In genomic region chr5:127519527-127519926, GRCh38 we compare ENCODE assay signal across 13 cellular contexts. TPM values are rescaled to one million over a fixed set of nuclear protein-coding genes. Genes with fewer than 3 reads are reported as not detected.
A peak's percentile ranks its signal among the peaks of the same experiment; 100 is the strongest.
DNase-seq lines count a peak whose midpoint lies in the region; ATAC-seq and TF ChIP-seq lines count a peak whose summit lies in the region.
"Had no signal": no experiment of that assay in that cellular context is flagged by ENCODE, and none has a peak within 500 bp of the region (broad histone marks: within the 10 kb centered on the region; RNA-seq: fewer than 3 reads in every experiment).

No MANE protein-coding gene starts in this region.

- 96% methylated on average over 4 of the region's 4 CpGs for WGBS in endodermal cell (ENCODE audit: insufficient coverage in 1 of 2, insufficient read length in 1 of 2), 2 experiments

- peaks cover 28% of the 10 kb centered on the region for H3K4me1 Mint-ChIP-seq in activated CD4-positive, alpha-beta T cell treated with anti-CD3 and anti-CD28 coated beads for 36 hours
- peaks cover 13% of the 10 kb centered on the region for H3K4me1 Mint-ChIP-seq in endodermal cell
- peaks cover 35% of the 10 kb centered on the region for H3K4me1 Mint-ChIP-seq in osteocyte (ENCODE audit: unreplicated experiment)

- peaks cover 45% of the 10 kb centered on the region for H3K36me3 Mint-ChIP-seq in activated CD4-positive, alpha-beta T cell treated with anti-CD3 and anti-CD28 coated beads for 36 hours (ENCODE audit: low read depth)
- H3K36me3 Mint-ChIP-seq in endodermal cell (ENCODE audit: low read depth) (peaks cover 45% of the 10 kb centered on the region), osteocyte (ENCODE audit: unreplicated experiment) (peaks cover 35% of the 10 kb centered on the region)

- TF ChIP-seq CTCF in NB4 (IDR thresholded peaks at IDR 0.05; ENCODE audit: low read depth, low read length) (no peak), endodermal cell (conservative IDR thresholded peaks at IDR 0.05) (no peak), osteocyte (IDR thresholded peaks at IDR 0.05) (no peak)

- peaks cover 32% of the 10 kb centered on the region for H3K9me3 ChIP-seq in endodermal cell (ENCODE audit: control insufficient read depth, low read length)
- H3K9me3 ChIP-seq: neutrophil had no signal

- no peak for DNase-seq in activated CD4-positive, alpha-beta T cell treated with anti-CD3 and anti-CD28 coated beads for 36 hours
- no peak for DNase-seq in activated CD4-positive, alpha-beta T cell treated with anti-CD3 and anti-CD28 coated beads, Interleukin-2, amount 50 U/mL, for 48 hours
- DNase-seq in NB4 (ENCODE audit: low read depth) (peak; percentile 9), endodermal cell (no peak), osteocyte (ENCODE audit: extremely low spot score, unreplicated experiment) (no peak), NCI-H187 treated with DMSO at 0.1 percent for 48 hours (lab: John Stamatoyannopoulos, UW) (no peak)
- DNase-seq: activated effector memory CD4-positive, alpha-beta T cell treated with Interleukin-2 at 50 U/mL for 16 hours; GF-D8; H7; NCI-H82 had no signal

- no peaks in the 10 kb centered on the region for H3K4me1 ChIP-seq in endodermal cell (ENCODE audit: control insufficient read depth, insufficient read depth, low read length)

- H3K4me3 ChIP-seq in NB4 (ENCODE audit: low read depth, low read length) (peak overlapping the region; percentile 94), endodermal cell (ENCODE audit: low read length) (peak overlapping the region; percentile 96)

- no peak overlapping the region for H3K9ac ChIP-seq in endodermal cell (ENCODE audit: extremely low read depth, low read length, poor library complexity, severe bottlenecking)

- H3K9me3 Mint-ChIP-seq in activated CD4-positive, alpha-beta T cell treated with anti-CD3 and anti-CD28 coated beads for 36 hours (ENCODE audit: low read depth) = peaks cover 16% of the 10 kb centered on the region
- H3K9me3 Mint-ChIP-seq in endodermal cell (peaks cover 5% of the 10 kb centered on the region), osteocyte (ENCODE audit: unreplicated experiment) (peaks cover 9% of the 10 kb centered on the region)

- H3K4me3 Mint-ChIP-seq in activated CD4-positive, alpha-beta T cell treated with anti-CD3 and anti-CD28 coated beads for 36 hours = peak overlapping the region; percentile 17
- H3K4me3 Mint-ChIP-seq in endodermal cell (peak overlapping the region; percentile 90), osteocyte (ENCODE audit: unreplicated experiment) (peak overlapping the region; percentile 85)

- POLR2A ChIA-PET in activated CD4-positive, alpha-beta T cell treated with anti-CD3 and anti-CD28 coated beads for 36 hours (lab: Charles Lee) = no interaction called here

- no peak overlapping the region for H3K27ac ChIP-seq in endodermal cell (ENCODE audit: low read depth, low read length)
- H3K27ac ChIP-seq: neutrophil had no signal

- CTCF ChIA-PET in activated CD4-positive, alpha-beta T cell treated with anti-CD3 and anti-CD28 coated beads for 36 hours (lab: Charles Lee) = interaction anchor here (1.0 kb wide), 1 partner anchor 685 kb away, joined by 4 read pairs; no protein-coding TSS in a partner anchor

- H3K27me3 ChIP-seq in endodermal cell (ENCODE audit: control insufficient read depth, insufficient read depth, low read length, poor library complexity, severe bottlenecking) = no peaks in the 10 kb centered on the region
- H3K27me3 ChIP-seq: neutrophil had no signal

- no peak overlapping the region for H3K27ac Mint-ChIP-seq in activated CD4-positive, alpha-beta T cell treated with anti-CD3 and anti-CD28 coated beads for 36 hours
- H3K27ac Mint-ChIP-seq in endodermal cell = no peak overlapping the region
- H3K27ac Mint-ChIP-seq in osteocyte (ENCODE audit: unreplicated experiment) = no peak overlapping the region

- TF ChIP-seq POLR2A in NB4 (IDR thresholded peaks at IDR 0.05; ENCODE audit: extremely low read depth, insufficient read length) = no peak

- no peak for ATAC-seq in activated CD4-positive, alpha-beta T cell treated with anti-CD3 and anti-CD28 coated beads for 36 hours
- ATAC-seq in GM18907 (IDR thresholded peaks at IDR 0.05; ENCODE audit: unreplicated experiment) = no peak
- ATAC-seq in HG03139 (IDR thresholded peaks at IDR 0.05; ENCODE audit: unreplicated experiment) = no peak

- no peaks in the 10 kb centered on the region for H3K27me3 Mint-ChIP-seq in activated CD4-positive, alpha-beta T cell treated with anti-CD3 and anti-CD28 coated beads for 36 hours
- no peaks in the 10 kb centered on the region for H3K27me3 Mint-ChIP-seq in endodermal cell (ENCODE audit: insufficient read depth)
- H3K27me3 Mint-ChIP-seq in osteocyte (ENCODE audit: unreplicated experiment) = no peaks in the 10 kb centered on the region

- peaks cover 51% of the 10 kb centered on the region for H3K36me3 ChIP-seq in endodermal cell (ENCODE audit: control insufficient read depth, insufficient read depth, low read length)

- intact Hi-C loops in activated CD4-positive, alpha-beta T cell treated with anti-CD3 and anti-CD28 coated beads for 36 hours (cut with DNase I, micrococcal nuclease) = loop anchor here (5.0 kb wide), 3 partner anchors 563 to 1573 kb away; partner anchors contain the start of genes GRAMD2B (in 1 of the 2), ISOC1 (in 1 of the 2) and SLC12A2 (in 1 of the 2)

RNA-seq across cellular contexts. Expression of gene PRRC1, which starts 2.1 kb away (rescaled TPM):
- total RNA-seq in activated CD4-positive, alpha-beta T cell treated with anti-CD3 and anti-CD28 coated beads for 36 hours = 10 to 100 TPM; 35.8 to 47.1 TPM
- 10 to 100 TPM; 61.7 to 90.3 TPM for total RNA-seq in endodermal cell
- polyA plus RNA-seq in endodermal cell (2013, experiment 1 of 2) = 45.5 TPM
- 46.4 TPM for polyA plus RNA-seq in endodermal cell (2013, experiment 2 of 2)
- 97.1 and 103 TPM in 2 replicates for total RNA-seq in osteocyte

Comparison
In these comparisons a context has a peak if more than half of its experiments do, and no peak if none do; other contexts are left out.
1. H3K4me3 Mint-ChIP-seq: peak in every context shown above with its lines; median percentile 90 in endodermal cell; 85 in osteocyte; 17 in activated CD4-positive, alpha-beta T cell treated with anti-CD3 and anti-CD28 coated beads for 36 hours.